13 cellular contexts compared by ENCODE assay signal in genomic region chr6:80449756-80450155, GRCh38.
"Had no signal": no experiment of that assay in that cellular context is flagged by ENCODE, and none has a peak within 500 bp of the region (broad histone marks: within the 10 kb centered on the region; RNA-seq: fewer than 3 reads in every experiment).

No MANE protein-coding gene starts in this region.

- H3K9me3 ChIP-seq: esophagus squamous epithelium, pancreas had no signal

- DNase-seq: effector memory CD8-positive, alpha-beta T cell; esophagus squamous epithelium; foreskin melanocyte; heart left ventricle; hippocampal formation; natural killer cell; pancreas; right cardiac atrium; small intestine; stimulated activated CD4-positive, alpha-beta T cell treated with anti-CD3 and anti-CD28 coated beads, Interleukin-2, amount 100 ng/mL, for 48 hours; stimulated activated naive CD4-positive, alpha-beta T cell treated with Interleukin-2 at 50 U/mL for 16 hours; trophoblast cell had no signal

- ATAC-seq: effector memory CD8-positive, alpha-beta T cell; heart left ventricle; left lobe of liver; natural killer cell; pancreas; right cardiac atrium had no signal

- H3K27me3 ChIP-seq: esophagus squamous epithelium, heart left ventricle, pancreas had no signal

- H3K4me3 ChIP-seq: esophagus squamous epithelium, heart left ventricle, pancreas had no signal

- H3K4me1 ChIP-seq: pancreas had no signal

- H3K27ac ChIP-seq: esophagus squamous epithelium, pancreas had no signal

- H3K36me3 ChIP-seq: esophagus squamous epithelium, heart left ventricle, pancreas had no signal
